ENCODE assay signal across 17 cellular contexts in the genomic region with DNA sequence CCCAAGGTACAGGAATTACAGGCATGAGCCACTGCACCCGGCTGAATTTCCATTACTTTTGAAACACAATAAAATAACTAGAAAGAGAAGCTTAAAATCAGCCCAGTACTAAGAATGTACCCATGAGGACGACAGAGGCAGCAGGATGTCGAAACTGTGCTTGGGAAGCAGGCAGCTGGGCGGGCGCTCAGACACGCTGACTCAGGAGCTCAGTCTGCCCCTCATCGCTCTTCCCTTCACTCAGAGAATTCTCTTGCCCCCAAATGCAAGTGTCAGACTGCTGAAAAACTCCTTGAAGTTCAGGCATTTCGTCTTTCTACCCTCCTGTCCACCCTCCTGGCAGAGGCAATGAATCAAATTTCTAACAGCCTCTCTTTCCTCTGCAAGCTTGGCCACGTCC.
"Had no signal": no experiment of that assay in that cellular context is flagged by ENCODE, and none has a peak within 500 bp of the region (broad histone marks: within the 10 kb centered on the region; RNA-seq: fewer than 3 reads in every experiment).

No MANE protein-coding gene starts in this region.

- DNase-seq: activated CD4-positive, alpha-beta T cell treated with anti-CD3 and anti-CD28 coated beads, Interleukin-2, amount 10 ng/mL, durations not matched to agents 24 days and 14 days; activated CD8-positive, alpha-beta T cell treated with anti-CD3 and anti-CD28 coated beads for 36 hours; activated naive CD4-positive, alpha-beta T cell; activated naive CD8-positive, alpha-beta T cell treated with anti-CD3 and anti-CD28 coated beads, Interleukin-2, amount 10 ng/mL, durations not matched to agents 7 days and 5 days; activated T-cell treated with anti-CD3 and anti-CD28 coated beads, Interleukin-2, amount 50 U/mL, for 1 hour; body of pancreas; dorsolateral prefrontal cortex; gastrocnemius medialis; head of caudate nucleus; left lung; psoas muscle; right cardiac atrium; stimulated activated CD4-positive, alpha-beta T cell treated with anti-CD3 and anti-CD28 coated beads, Interleukin-2, amount 100 ng/mL, for 24 hours; stimulated activated naive CD8-positive, alpha-beta T cell treated with anti-CD3 and anti-CD28 coated beads, Interleukin-15, amount 100 ng/mL, for 72 hours; transverse colon had no signal

- ATAC-seq: activated CD8-positive, alpha-beta T cell treated with anti-CD3 and anti-CD28 coated beads for 36 hours; body of pancreas; gastrocnemius medialis; left lung; psoas muscle; right cardiac atrium; stimulated activated naive CD8-positive, alpha-beta T cell treated with anti-CD3 and anti-CD28 coated beads, Interleukin-15, amount 100 ng/mL, for 72 hours had no signal

- H3K4me3 ChIP-seq: body of pancreas, dorsolateral prefrontal cortex, gastrocnemius medialis, left lung, neural progenitor cell, psoas muscle, suprapubic skin, transverse colon had no signal
